ENCODE assay signal across 17 cellular contexts in genomic region chr12:63070709-63071108, GRCh38.
DNase-seq lines count a peak whose midpoint lies in the region; ATAC-seq and TF ChIP-seq lines count a peak whose summit lies in the region.
"Had no signal": no experiment of that assay in that cellular context is flagged by ENCODE, and none has a peak within 500 bp of the region (broad histone marks: within the 10 kb centered on the region; RNA-seq: fewer than 3 reads in every experiment).

No MANE protein-coding gene starts in this region.

- no peak overlapping the region for H3K4me3 Mint-ChIP-seq in HFFc6
- H3K4me3 Mint-ChIP-seq: B cell; CD4-positive, alpha-beta memory T cell; H9 had no signal

- H3K4me1 Mint-ChIP-seq in HFFc6 (ENCODE audit: low read depth) = peaks cover 26% of the 10 kb centered on the region
- H3K4me1 Mint-ChIP-seq: B cell; CD4-positive, alpha-beta memory T cell had no signal

- no peak for ATAC-seq in HG02678 (IDR thresholded peaks at IDR 0.05; ENCODE audit: unreplicated experiment)

- TF ChIP-seq CTCF in HFFc6 (IDR thresholded peaks at IDR 0.05) = no peak
- no peak for TF ChIP-seq CTCF in parathyroid adenoma (IDR thresholded peaks at IDR 0.05)

- peak; percentile 10 for DNase-seq in HFFc6
- DNase-seq in SK-N-DZ (ENCODE audit: low spot score) = peak; percentile 13
- DNase-seq in cerebellar cortex (ENCODE audit: low spot score) = peak; percentile 28
- no peak for DNase-seq in DMS114 treated with DMSO at 0.1 percent for 48 hours (lab: John Stamatoyannopoulos, UW; ENCODE audit: unreplicated experiment)
- no peak for DNase-seq in superior temporal gyrus (ENCODE audit: extremely low spot score)
- DNase-seq: CD4-positive, alpha-beta memory T cell; H9; Karpas-422; NCI-H1417 treated with DMSO at 0.1 percent for 48 hours; NCI-H2081; NK-92 treated with Interleukin-12 subunit alpha and Interleukin-12 subunit beta, amount 100 ng/mL, for 24 hours; OCI-M1; RPMI8226 had no signal

- H3K27me3 ChIP-seq in parathyroid adenoma (ENCODE audit: control insufficient read depth, insufficient read depth, low read length) = no peaks in the 10 kb centered on the region
- H3K27me3 ChIP-seq: SJSA1 had no signal

- H3K4me2 ChIP-seq in parathyroid adenoma (ENCODE audit: low read length) = no peak overlapping the region

- H3K4me1 ChIP-seq in parathyroid adenoma = no peaks in the 10 kb centered on the region

- H3K79me2 ChIP-seq in parathyroid adenoma = no peaks in the 10 kb centered on the region

- H3K27ac Mint-ChIP-seq in HFFc6 = no peak overlapping the region
- H3K27ac Mint-ChIP-seq: B cell; CD4-positive, alpha-beta memory T cell; H9 had no signal

- H3K36me3 Mint-ChIP-seq in HFFc6 (ENCODE audit: low read depth) = no peaks in the 10 kb centered on the region
- H3K36me3 Mint-ChIP-seq: CD4-positive, alpha-beta memory T cell had no signal

- H3K27ac ChIP-seq in parathyroid adenoma = peak overlapping the region; percentile 17
- H3K27ac ChIP-seq: SJSA1 had no signal

- 0 out of 2 replicates have a peak, but pooled peaks cover 2% of the 10 kb centered on the region for H3K27me3 Mint-ChIP-seq in HFFc6 (ENCODE audit: insufficient read depth)
- H3K27me3 Mint-ChIP-seq: B cell had no signal

- H3K9me3 ChIP-seq in parathyroid adenoma (ENCODE audit: control insufficient read depth, low read length) = no peaks in the 10 kb centered on the region
- H3K9me3 ChIP-seq: SJSA1 had no signal

- H3K4me3 ChIP-seq in parathyroid adenoma (ENCODE audit: low read depth, low read length) = no peak overlapping the region
- H3K4me3 ChIP-seq: SJSA1 had no signal

- no peaks in the 10 kb centered on the region for H3K36me3 ChIP-seq in parathyroid adenoma (ENCODE audit: control insufficient read depth, insufficient read depth, low read length)
- H3K36me3 ChIP-seq: SJSA1 had no signal

- H3K9me3 Mint-ChIP-seq in HFFc6 = no peaks in the 10 kb centered on the region
- H3K9me3 Mint-ChIP-seq: H9 had no signal

- H3K9ac ChIP-seq in parathyroid adenoma = no peak overlapping the region

- peak overlapping the region; percentile 5 for H2AFZ ChIP-seq in parathyroid adenoma

Comparison
In these comparisons a context has a peak if more than half of its experiments do, and no peak if none do; other contexts are left out.
1. DNase-seq: peak in HFFc6 (single experiment), SK-N-DZ (single experiment) and cerebellar cortex (single experiment); none in DMS114 treated with DMSO at 0.1 percent for 48 hours (single experiment) and superior temporal gyrus (single experiment).